21 cellular contexts compared by ENCODE assay signal in genomic region chr1:235112297-235113182, GRCh38. TPM values are rescaled to one million over a fixed set of nuclear protein-coding genes. Genes with fewer than 3 reads are reported as not detected.
DNase-seq lines count a peak whose midpoint lies in the region; ATAC-seq and TF ChIP-seq lines count a peak whose summit lies in the region.
"Had no signal": no experiment of that assay in that cellular context is flagged by ENCODE, and none has a peak within 500 bp of the region (broad histone marks: within the 10 kb centered on the region; RNA-seq: fewer than 3 reads in every experiment).

No MANE protein-coding gene starts in this region.

- no peak for TF ChIP-seq POLR2A in esophagus squamous epithelium (IDR thresholded peaks at IDR 0.05)

- peaks cover 92% of the 10 kb centered on the region for H3K36me3 ChIP-seq in SK-N-MC (ENCODE audit: insufficient read depth, low read length)
- peaks cover 22 to 100% (median 34%) of the 10 kb centered on the region in 3 donors for H3K36me3 ChIP-seq in esophagus squamous epithelium

- H3K27ac ChIP-seq in SK-N-MC (peak overlapping the region; percentile 76), esophagus squamous epithelium (no peak overlapping the region)
- H3K27ac ChIP-seq: left ventricle myocardium inferior, neutrophil had no signal

- peak overlapping the region; percentile 3 for H3K9ac ChIP-seq in SK-N-MC (ENCODE audit: insufficient read length)

- 75 to 82% methylated on average over 6 of the region's 6 CpGs for WGBS in esophagus squamous epithelium, 2 donors

- no peaks in the 10 kb centered on the region for H3K27me3 ChIP-seq in esophagus squamous epithelium
- H3K27me3 ChIP-seq: neutrophil had no signal

- H3K9me3 ChIP-seq in SK-N-MC (ENCODE audit: low read depth, low read length) (no peaks in the 10 kb centered on the region), esophagus squamous epithelium (no peaks in the 10 kb centered on the region)
- H3K9me3 ChIP-seq: left ventricle myocardium inferior, neutrophil had no signal

- H3K4me3 ChIP-seq in AG10803 (ENCODE audit: low read length) (no peak overlapping the region), SK-N-MC (no peak overlapping the region), esophagus squamous epithelium (no peak overlapping the region)
- H3K4me3 ChIP-seq: left ventricle myocardium inferior had no signal

- intact Hi-C loops in esophagus squamous epithelium (cut with DNase I), result no loop called here

- peaks cover 0 to 5% (median 0%) of the 10 kb centered on the region in 3 donors for H3K4me1 ChIP-seq in esophagus squamous epithelium
- H3K4me1 ChIP-seq: left ventricle myocardium inferior had no signal

- TF ChIP-seq CTCF in AG10803 (conservative IDR thresholded peaks at IDR 0.05; ENCODE audit: low read length), result no peak
- no peak for TF ChIP-seq CTCF in esophagus squamous epithelium (IDR thresholded peaks at IDR 0.05)

- DNase-seq in activated CD8-positive, alpha-beta memory T cell treated with anti-CD3 and anti-CD28 coated beads for 24 hours, result peak; percentile 13
- DNase-seq in activated CD8-positive, alpha-beta memory T cell treated with anti-CD3 and anti-CD28 coated beads, Interleukin-2, amount 50 U/mL, for 48 hours, result no peak
- peak; percentile 38 for DNase-seq in AG10803 (ENCODE audit: low read depth)
- no peak for DNase-seq in SK-N-MC (ENCODE audit: low read depth, low spot score)
- DNase-seq in islet precursor cell, result peak; percentile 14
- DNase-seq in esophagus squamous epithelium (lab: John Stamatoyannopoulos, UW), result no peak
- no peak for DNase-seq in SHP77 treated with DMSO at 0.1 percent for 48 hours (lab: John Stamatoyannopoulos, UW)
- DNase-seq: activated CD4-positive, alpha-beta T cell treated with anti-CD3 and anti-CD28 coated beads for 1 hour; activated naive CD8-positive, alpha-beta T cell treated with anti-CD3 and anti-CD28 coated beads, Interleukin-2, amount 10 ng/mL, durations not matched to agents 7 days and 5 days; HFFc6; left ventricle myocardium inferior; NCI-H1092; NCI-H1930; NCI-H2227 treated with DMSO at 0.1 percent for 48 hours; NCI-H69; stimulated activated CD4-positive, alpha-beta T cell treated with anti-CD3 and anti-CD28 coated beads, Interleukin-4, amount 100 ng/mL, for 4 hours had no signal

- no peak for ATAC-seq in HG02678 (IDR thresholded peaks at IDR 0.05; ENCODE audit: unreplicated experiment)
- ATAC-seq: CD8-positive, alpha-beta T cell; sciatic nerve; stimulated activated memory B cell treated with anti-CD40 and anti-IgM and Interleukin-4, amounts not matched to agents 10 μg/mL and 1 μg/mL and 100 μg/mL, for 72 hours had no signal

RNA-seq across cellular contexts. Expression of gene TOMM20, which starts 16.1 kb away (rescaled TPM):
- total RNA-seq in esophagus squamous epithelium, result 100 to 1,000 TPM in 1 of 4 donors, 10 to 100 TPM in 3; 36.4 to 117 (median 84.1) TPM

RNA-seq across cellular contexts. Expression of gene RBM34, which starts 48.5 kb away (rescaled TPM):
- total RNA-seq in esophagus squamous epithelium, result 10 to 100 TPM; 38.8 to 54.2 (median 40.5) TPM

Comparison
In these comparisons a context has a peak if more than half of its experiments do, and no peak if none do; other contexts are left out.
1. DNase-seq: peak in activated CD8-positive, alpha-beta memory T cell treated with anti-CD3 and anti-CD28 coated beads for 24 hours (single experiment), AG10803 (single experiment) and islet precursor cell (single experiment); none in activated CD8-positive, alpha-beta memory T cell treated with anti-CD3 and anti-CD28 coated beads, Interleukin-2, amount 50 U/mL, for 48 hours (single experiment), SK-N-MC (single experiment), esophagus squamous epithelium (single experiment) and SHP77 treated with DMSO at 0.1 percent for 48 hours (single experiment).